22 cellular contexts compared by ENCODE assay signal in the genomic region with DNA sequence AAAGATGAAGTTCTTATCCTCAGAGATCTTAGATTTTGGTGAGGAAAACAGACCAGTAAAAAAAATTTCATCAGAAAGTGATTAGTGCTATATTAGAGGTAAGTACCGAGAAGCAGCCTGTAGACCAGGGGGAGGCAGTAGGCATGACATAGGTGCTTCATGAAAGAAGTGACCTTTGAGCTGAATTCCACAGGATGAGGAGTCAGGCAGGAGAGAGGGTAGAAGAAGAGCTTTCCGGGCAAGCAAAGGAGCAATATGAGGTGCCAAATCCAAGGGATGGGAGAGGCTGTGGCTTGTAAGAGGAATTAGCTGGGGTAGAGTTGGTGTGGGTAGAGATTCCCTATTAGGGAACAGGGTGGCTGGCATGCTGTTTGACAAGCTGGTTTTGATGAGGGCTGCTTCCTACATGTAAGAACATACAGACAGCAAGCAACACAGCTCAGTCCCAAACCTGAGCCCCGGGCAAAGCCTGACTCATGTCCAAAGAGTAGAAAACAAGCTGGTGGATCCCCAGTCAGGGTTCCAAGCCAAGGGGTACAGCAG. TPM values are rescaled to one million over a fixed set of nuclear protein-coding genes. Genes with fewer than 3 reads are reported as not detected.
A peak's percentile ranks its signal among the peaks of the same experiment; 100 is the strongest.
DNase-seq lines count a peak whose midpoint lies in the region; ATAC-seq and TF ChIP-seq lines count a peak whose summit lies in the region.
"Had no signal": no experiment of that assay in that cellular context is flagged by ENCODE, and none has a peak within 500 bp of the region (broad histone marks: within the 10 kb centered on the region; RNA-seq: fewer than 3 reads in every experiment).

No MANE protein-coding gene starts in this region.

- H3K36me3 Mint-ChIP-seq in HFFc6 (ENCODE audit: low read depth) (no peaks in the 10 kb centered on the region), glutamatergic neuron (ENCODE audit: unreplicated experiment) (no peaks in the 10 kb centered on the region)
- no peaks in the 10 kb centered on the region for H3K36me3 Mint-ChIP-seq in T-helper 2 cell treated with Interferon-gamma antibody and Interleukin-4, amounts not matched to agents 5 μg/mL and 100 μg/mL, for 36 hours (ENCODE audit: low read depth)
- no peaks in the 10 kb centered on the region for H3K36me3 Mint-ChIP-seq in stimulated activated effector memory CD8-positive, alpha-beta T cell treated with anti-CD3 and anti-CD28 coated beads, Interleukin-12 subunit alpha, Interleukin-12 subunit beta, amount 100 ng/mL, for 72 hours
- H3K36me3 Mint-ChIP-seq: immature natural killer cell, memory B cell had no signal

- H3K4me1 Mint-ChIP-seq in HFFc6 (ENCODE audit: low read depth) (peaks cover 56% of the 10 kb centered on the region), glutamatergic neuron (ENCODE audit: low read depth, unreplicated experiment) (peaks cover 55% of the 10 kb centered on the region)
- H3K4me1 Mint-ChIP-seq in T-helper 2 cell treated with Interferon-gamma antibody and Interleukin-4, amounts not matched to agents 5 μg/mL and 100 μg/mL, for 36 hours (ENCODE audit: low read depth) = peaks cover 2% of the 10 kb centered on the region
- H3K4me1 Mint-ChIP-seq in stimulated activated effector memory CD8-positive, alpha-beta T cell treated with anti-CD3 and anti-CD28 coated beads, Interleukin-12 subunit alpha, Interleukin-12 subunit beta, amount 100 ng/mL, for 72 hours = peaks cover 15% of the 10 kb centered on the region
- H3K4me1 Mint-ChIP-seq: memory B cell had no signal

- no peak for ATAC-seq in Panc1
- no peak for ATAC-seq in stimulated activated effector memory CD8-positive, alpha-beta T cell treated with anti-CD3 and anti-CD28 coated beads, Interleukin-12 subunit alpha, Interleukin-12 subunit beta, amount 100 ng/mL, for 72 hours

- POLR2A ChIA-PET in Panc1 (lab: Charles Lee) = no interaction called here

- H3K4me3 ChIP-seq in Panc1 (ENCODE audit: low read depth in 2 of 2, low read length in 2 of 2) = no peak overlapping the region
- no peak overlapping the region for H3K4me3 ChIP-seq in osteoblast (ENCODE audit: insufficient read depth, low read length)
- no peak overlapping the region for H3K4me3 ChIP-seq in SJCRH30
- H3K4me3 ChIP-seq: stomach had no signal

- in situ Hi-C loops in Panc1 (cut with HindIII; ENCODE audit: low pct_unique_long_range_greater_than_20kb, low sequenced_read_pairs) = no loop called here

- H3K4me3 Mint-ChIP-seq in HFFc6 (no peak overlapping the region), glutamatergic neuron (ENCODE audit: unreplicated experiment) (no peak overlapping the region)
- no peak overlapping the region for H3K4me3 Mint-ChIP-seq in T-helper 2 cell treated with Interferon-gamma antibody and Interleukin-4, amounts not matched to agents 5 μg/mL and 100 μg/mL, for 36 hours
- no peak overlapping the region for H3K4me3 Mint-ChIP-seq in stimulated activated effector memory CD8-positive, alpha-beta T cell treated with anti-CD3 and anti-CD28 coated beads, Interleukin-12 subunit alpha, Interleukin-12 subunit beta, amount 100 ng/mL, for 72 hours
- H3K4me3 Mint-ChIP-seq: immature natural killer cell, memory B cell had no signal

- H3K79me2 ChIP-seq in osteoblast (ENCODE audit: insufficient read depth, low read length) = no peaks in the 10 kb centered on the region
- H3K79me2 ChIP-seq: parathyroid adenoma had no signal

- H3K36me3 ChIP-seq in Panc1 (ENCODE audit: control insufficient read depth, insufficient read depth, low read length) (no peaks in the 10 kb centered on the region), osteoblast (ENCODE audit: insufficient read depth, low read length) (no peaks in the 10 kb centered on the region), SJCRH30 (no peaks in the 10 kb centered on the region)
- H3K36me3 ChIP-seq: stomach had no signal

- intact Hi-C loops in Panc1 (cut with micrococcal nuclease; ENCODE audit: unreplicated experiment) = no loop called here

- H3K27ac Mint-ChIP-seq in HFFc6 = peak overlapping the region; percentile 97
- H3K27ac Mint-ChIP-seq in glutamatergic neuron (ENCODE audit: unreplicated experiment) = peak overlapping the region; percentile 97
- no peak overlapping the region for H3K27ac Mint-ChIP-seq in T-helper 2 cell treated with Interferon-gamma antibody and Interleukin-4, amounts not matched to agents 5 μg/mL and 100 μg/mL, for 36 hours
- H3K27ac Mint-ChIP-seq in stimulated activated effector memory CD8-positive, alpha-beta T cell treated with anti-CD3 and anti-CD28 coated beads, Interleukin-12 subunit alpha, Interleukin-12 subunit beta, amount 100 ng/mL, for 72 hours = no peak overlapping the region
- H3K27ac Mint-ChIP-seq: immature natural killer cell, memory B cell had no signal

- TF ChIP-seq CTCF in HFFc6 (IDR thresholded peaks at IDR 0.05) = no peak
- TF ChIP-seq CTCF in Panc1 (IDR thresholded peaks at IDR 0.05) = no peak
- no peak for TF ChIP-seq CTCF in glutamatergic neuron (IDR thresholded peaks at IDR 0.05; ENCODE audit: partially characterized antibody, unreplicated experiment)
- TF ChIP-seq CTCF in osteoblast (IDR thresholded peaks at IDR 0.05; ENCODE audit: extremely low read depth, low read depth, low read length) = no peak

- H3K27me3 ChIP-seq in Panc1 (ENCODE audit: control insufficient read depth, insufficient read depth, low read length) (no peaks in the 10 kb centered on the region), osteoblast (ENCODE audit: insufficient read depth, low read length) (no peaks in the 10 kb centered on the region), SJCRH30 (no peaks in the 10 kb centered on the region)
- H3K27me3 ChIP-seq: stomach had no signal

- no peaks in the 10 kb centered on the region for H4K20me1 ChIP-seq in osteoblast (ENCODE audit: insufficient read depth, low read length)

- no peaks in the 10 kb centered on the region for H3K9me3 ChIP-seq in Panc1 (ENCODE audit: control insufficient read depth, insufficient read depth, low read depth, low read length)
- H3K9me3 ChIP-seq in osteoblast (ENCODE audit: low read depth, low read length) = no peaks in the 10 kb centered on the region
- H3K9me3 ChIP-seq in SJCRH30 (replicated peaks) = no peaks in the 10 kb centered on the region
- H3K9me3 ChIP-seq: stomach had no signal

- no TSS peak for BruUV-seq in Panc1 (replicated peaks; lab: Mats Ljungman, UMichigan)

- peak overlapping the region; percentile 75 for H2AFZ ChIP-seq in osteoblast (ENCODE audit: low read length)
- H2AFZ ChIP-seq: parathyroid adenoma had no signal

- H3K9me3 Mint-ChIP-seq in HFFc6 (no peaks in the 10 kb centered on the region), glutamatergic neuron (ENCODE audit: unreplicated experiment) (peaks cover 25% of the 10 kb centered on the region)
- H3K9me3 Mint-ChIP-seq in T-helper 2 cell treated with Interferon-gamma antibody and Interleukin-4, amounts not matched to agents 5 μg/mL and 100 μg/mL, for 36 hours = no peaks in the 10 kb centered on the region
- H3K9me3 Mint-ChIP-seq in stimulated activated effector memory CD8-positive, alpha-beta T cell treated with anti-CD3 and anti-CD28 coated beads, Interleukin-12 subunit alpha, Interleukin-12 subunit beta, amount 100 ng/mL, for 72 hours = no peaks in the 10 kb centered on the region
- H3K9me3 Mint-ChIP-seq: immature natural killer cell, memory B cell had no signal

- H3K27ac ChIP-seq in Panc1 (ENCODE audit: low read length) = peak overlapping the region; percentile 5; the same call in 1 of the 2 replicates
- H3K27ac ChIP-seq in osteoblast (ENCODE audit: low read depth, low read length) = peak overlapping the region; percentile 96
- H3K27ac ChIP-seq in SJCRH30 = no peak overlapping the region
- H3K27ac ChIP-seq: parathyroid adenoma, RWPE1 had no signal

- peaks cover 24% of the 10 kb centered on the region for H3K4me1 ChIP-seq in Panc1 (ENCODE audit: control insufficient read depth, insufficient read depth, low read length)
- peaks cover 54% of the 10 kb centered on the region for H3K4me1 ChIP-seq in osteoblast (ENCODE audit: insufficient read depth, low read length)
- peaks cover 31% of the 10 kb centered on the region for H3K4me1 ChIP-seq in SJCRH30

- no peak overlapping the region for H3K4me2 ChIP-seq in osteoblast (ENCODE audit: insufficient read depth, low read length)

- CTCF ChIA-PET in Panc1 (lab: Charles Lee) = interaction anchor here (0.6 kb wide), 1 partner anchor 63 kb away, joined by 7 read pairs; no protein-coding TSS in a partner anchor

- H3K27me3 Mint-ChIP-seq in HFFc6 (ENCODE audit: insufficient read depth) (peaks cover 3% of the 10 kb centered on the region), glutamatergic neuron (ENCODE audit: unreplicated experiment) (peaks cover 16% of the 10 kb centered on the region)
- peaks cover 10% of the 10 kb centered on the region for H3K27me3 Mint-ChIP-seq in T-helper 2 cell treated with Interferon-gamma antibody and Interleukin-4, amounts not matched to agents 5 μg/mL and 100 μg/mL, for 36 hours (ENCODE audit: low read depth)

- DNase-seq in HFFc6 (no peak), Panc1 (ENCODE audit: low read depth, low spot score) (no peak), glutamatergic neuron (no peak), osteoblast (ENCODE audit: insufficient read length, low spot score, missing footprints) (no peak), HK-2 (ENCODE audit: unreplicated experiment) (no peak), SJCRH30 (no peak)
- DNase-seq in T-helper 2 cell treated with Interferon-gamma antibody and Interleukin-4, amounts not matched to agents 5 μg/mL and 100 μg/mL, for 36 hours (ENCODE audit: low spot score) = no peak
- DNase-seq in stimulated activated effector memory CD8-positive, alpha-beta T cell treated with anti-CD3 and anti-CD28 coated beads, Interleukin-12 subunit alpha, Interleukin-12 subunit beta, amount 100 ng/mL, for 72 hours (ENCODE audit: low spot score in 2 of 2) = no peak
- DNase-seq: activated CD4-positive, CD25-positive, alpha-beta regulatory T cell; activated naive CD4-positive, alpha-beta T cell; activated T-cell treated with anti-CD3 and anti-CD28 coated beads, Interleukin-2, amount 50 U/mL, for 48 hours; caudate nucleus; EL; immature natural killer cell; NCI-H187; NCI-H2171; NCI-H82; stimulated activated CD4-positive, alpha-beta T cell treated with anti-CD3 and anti-CD28 coated beads, Interleukin-2, amount 100 ng/mL, for 24 hours; stomach had no signal

RNA-seq across cellular contexts. Expression of gene PWWP2A, which starts 48.4 kb away (rescaled TPM):
- 10 to 100 TPM; 11.3 to 12.7 (median 12.3) TPM for total RNA-seq in HFFc6 (2021; fragmentation: NEBNext Ultra II Directional; extraction: Animal tissue kit (Norgen Biotek cat#: 25700))
- total RNA-seq in Panc1 (2021; ENCODE audit: unreplicated experiment) (22.6 TPM), glutamatergic neuron (ENCODE audit: unreplicated experiment) (75.7 TPM), osteoblast (23.6 and 26.8 TPM in 2 replicates)
- polyA plus RNA-seq in Panc1 (2012; ENCODE audit: insufficient read length) = 10.4 TPM
- 23.6 and 27.3 TPM in 2 replicates for total RNA-seq in SJCRH30 (2014; rRNA removed; shearing (Covaris generic))

Comparison
In these comparisons a context has a peak if more than half of its experiments do, and no peak if none do; other contexts are left out.
1. H3K27ac Mint-ChIP-seq: peak in HFFc6 (single experiment) and glutamatergic neuron (single experiment); none in T-helper 2 cell treated with Interferon-gamma antibody and Interleukin-4, amounts not matched to agents 5 μg/mL and 100 μg/mL, for 36 hours (single experiment) and stimulated activated effector memory CD8-positive, alpha-beta T cell treated with anti-CD3 and anti-CD28 coated beads, Interleukin-12 subunit alpha, Interleukin-12 subunit beta, amount 100 ng/mL, for 72 hours (single experiment).